Comparison of ENCODE assay signal across 19 cellular contexts in genomic region chr4:153611679-153612078, GRCh38.
DNase-seq lines count a peak whose midpoint lies in the region; ATAC-seq, FAIRE-seq and TF ChIP-seq lines count a peak whose summit lies in the region.
"Had no signal": no experiment of that assay in that cellular context is flagged by ENCODE, and none has a peak within 500 bp of the region (broad histone marks: within the 10 kb centered on the region; RNA-seq: fewer than 3 reads in every experiment).

No MANE protein-coding gene starts in this region.

- no peak overlapping the region for H3K4me3 ChIP-seq in astrocyte (ENCODE audit: insufficient read depth, low read depth, low read length)
- no peak overlapping the region for H3K4me3 ChIP-seq in fibroblast of villous mesenchyme (ENCODE audit: low read depth, low read length)
- no peak overlapping the region for H3K4me3 ChIP-seq in mucosa of descending colon
- H3K4me3 ChIP-seq: colonic mucosa, spleen had no signal

- in situ Hi-C loops in GM13977 (cut with MboI; ENCODE audit: low pct_unique_long_range_greater_than_20kb, low sequenced_read_pairs, unreplicated experiment): no loop called here

- peaks cover 2% of the 10 kb centered on the region for H3K36me3 ChIP-seq in astrocyte (ENCODE audit: insufficient read depth, low read length)
- H3K36me3 ChIP-seq in mucosa of descending colon (ENCODE audit: low read depth): no peaks in the 10 kb centered on the region
- H3K36me3 ChIP-seq: colonic mucosa had no signal

- H3K4me1 ChIP-seq in astrocyte (ENCODE audit: insufficient read depth, low read length): no peaks in the 10 kb centered on the region
- no peaks in the 10 kb centered on the region for H3K4me1 ChIP-seq in mucosa of descending colon (ENCODE audit: low read depth)
- H3K4me1 ChIP-seq: colonic mucosa, parathyroid adenoma had no signal

- no peaks in the 10 kb centered on the region for H3K27me3 ChIP-seq in astrocyte (ENCODE audit: insufficient read depth, low read length)
- H3K27me3 ChIP-seq: colonic mucosa, spleen had no signal

- no peak overlapping the region for H3K4me3 Mint-ChIP-seq in astrocyte (ENCODE audit: unreplicated experiment)
- H3K4me3 Mint-ChIP-seq: T-helper 2 cell treated with Interferon-gamma antibody and Interleukin-4, amounts not matched to agents 5 μg/mL and 100 μg/mL, for 36 hours had no signal

- no peak overlapping the region for H3K27ac Mint-ChIP-seq in astrocyte (ENCODE audit: unreplicated experiment)
- H3K27ac Mint-ChIP-seq: T-helper 2 cell treated with Interferon-gamma antibody and Interleukin-4, amounts not matched to agents 5 μg/mL and 100 μg/mL, for 36 hours had no signal

- H3K4me1 Mint-ChIP-seq in astrocyte (ENCODE audit: low read depth, unreplicated experiment): peaks cover 6% of the 10 kb centered on the region

- H3K9ac ChIP-seq in astrocyte (ENCODE audit: low read length): no peak overlapping the region
- H3K9ac ChIP-seq: parathyroid adenoma had no signal

- H3K36me3 Mint-ChIP-seq in astrocyte (ENCODE audit: low read depth, unreplicated experiment): peaks cover 22% of the 10 kb centered on the region

- H2AFZ ChIP-seq in astrocyte (ENCODE audit: low read depth, low read length): no peak overlapping the region
- H2AFZ ChIP-seq: parathyroid adenoma had no signal

- no peaks in the 10 kb centered on the region for H3K79me2 ChIP-seq in astrocyte (ENCODE audit: insufficient read depth, low read length)
- H3K79me2 ChIP-seq: parathyroid adenoma had no signal

- no peaks in the 10 kb centered on the region for H3K27me3 Mint-ChIP-seq in astrocyte (ENCODE audit: low read depth, unreplicated experiment)

- H4K20me1 ChIP-seq in astrocyte (ENCODE audit: insufficient read depth, low read length): no peaks in the 10 kb centered on the region

- FAIRE-seq in GM18507 (lab: Jason Lieb, UNC) (peak; percentile 42), astrocyte (lab: Jason Lieb, UNC) (no peak)

- intact Hi-C loops in mucosa of descending colon (cut with DNase I, micrococcal nuclease): no loop called here

- H3K4me2 ChIP-seq in astrocyte (ENCODE audit: low read length): no peak overlapping the region

- no peak for ATAC-seq in mucosa of descending colon
- ATAC-seq in activated CD4-positive, CD25-positive, alpha-beta regulatory T cell treated with anti-CD3 and anti-CD28 coated beads, Interleukin-2, amount 50 U/mL, for 24 hours: no peak

- H3K27ac ChIP-seq in astrocyte (ENCODE audit: low read depth, low read length): no peak overlapping the region
- H3K27ac ChIP-seq: colonic mucosa, parathyroid adenoma, spleen had no signal

- no peaks in the 10 kb centered on the region for H3K9me3 Mint-ChIP-seq in astrocyte (ENCODE audit: unreplicated experiment)
- H3K9me3 Mint-ChIP-seq: T-helper 2 cell treated with Interferon-gamma antibody and Interleukin-4, amounts not matched to agents 5 μg/mL and 100 μg/mL, for 36 hours had no signal

- DNase-seq in A172 (ENCODE audit: low spot score) (peak; percentile 11), GM18507 (ENCODE audit: extremely low spot score, insufficient read length, low read depth) (no peak), astrocyte (ENCODE audit: low read depth) (peak; percentile 33), fibroblast of villous mesenchyme (ENCODE audit: low read depth) (peak; percentile 38), GM13977 (ENCODE audit: low spot score) (no peak), NCI-H510A treated with DMSO at 0.1 percent for 48 hours (lab: John Stamatoyannopoulos, UW) (no peak), mucosa of descending colon (no peak)
- DNase-seq: activated CD4-positive, alpha-beta T cell treated with anti-CD3 and anti-CD28 coated beads for 1 hour; activated CD8-positive, alpha-beta memory T cell treated with anti-CD3 and anti-CD28 coated beads, Interleukin-2, amount 50 U/mL, for 4 hours; Calu3; colonic mucosa; hippocampal formation; KG1; NCI-H1417; NCI-H345; spleen had no signal

- H3K9me3 ChIP-seq in astrocyte (ENCODE audit: insufficient read depth, low read depth, low read length): no peaks in the 10 kb centered on the region
- no peaks in the 10 kb centered on the region for H3K9me3 ChIP-seq in mucosa of descending colon
- H3K9me3 ChIP-seq: colonic mucosa, spleen had no signal

- TF ChIP-seq CTCF in astrocyte (IDR thresholded peaks at IDR 0.05; ENCODE audit: insufficient read depth, low read depth, low read length) (no peak), fibroblast of villous mesenchyme (IDR thresholded peaks at IDR 0.05; ENCODE audit: insufficient read depth, low read depth, low read length) (no peak), GM13977 (IDR thresholded peaks at IDR 0.05; ENCODE audit: extremely low read depth, insufficient read depth, missing control alignments) (no peak), mucosa of descending colon (IDR thresholded peaks at IDR 0.05) (no peak)

Comparison
In these comparisons a context has a peak if more than half of its experiments do, and no peak if none do; other contexts are left out.
1. DNase-seq: peak in A172 (single experiment), astrocyte (single experiment) and fibroblast of villous mesenchyme (single experiment); none in GM18507 (single experiment), GM13977 (single experiment), NCI-H510A treated with DMSO at 0.1 percent for 48 hours (single experiment) and mucosa of descending colon (0 of 3).